In the genomic region with DNA sequence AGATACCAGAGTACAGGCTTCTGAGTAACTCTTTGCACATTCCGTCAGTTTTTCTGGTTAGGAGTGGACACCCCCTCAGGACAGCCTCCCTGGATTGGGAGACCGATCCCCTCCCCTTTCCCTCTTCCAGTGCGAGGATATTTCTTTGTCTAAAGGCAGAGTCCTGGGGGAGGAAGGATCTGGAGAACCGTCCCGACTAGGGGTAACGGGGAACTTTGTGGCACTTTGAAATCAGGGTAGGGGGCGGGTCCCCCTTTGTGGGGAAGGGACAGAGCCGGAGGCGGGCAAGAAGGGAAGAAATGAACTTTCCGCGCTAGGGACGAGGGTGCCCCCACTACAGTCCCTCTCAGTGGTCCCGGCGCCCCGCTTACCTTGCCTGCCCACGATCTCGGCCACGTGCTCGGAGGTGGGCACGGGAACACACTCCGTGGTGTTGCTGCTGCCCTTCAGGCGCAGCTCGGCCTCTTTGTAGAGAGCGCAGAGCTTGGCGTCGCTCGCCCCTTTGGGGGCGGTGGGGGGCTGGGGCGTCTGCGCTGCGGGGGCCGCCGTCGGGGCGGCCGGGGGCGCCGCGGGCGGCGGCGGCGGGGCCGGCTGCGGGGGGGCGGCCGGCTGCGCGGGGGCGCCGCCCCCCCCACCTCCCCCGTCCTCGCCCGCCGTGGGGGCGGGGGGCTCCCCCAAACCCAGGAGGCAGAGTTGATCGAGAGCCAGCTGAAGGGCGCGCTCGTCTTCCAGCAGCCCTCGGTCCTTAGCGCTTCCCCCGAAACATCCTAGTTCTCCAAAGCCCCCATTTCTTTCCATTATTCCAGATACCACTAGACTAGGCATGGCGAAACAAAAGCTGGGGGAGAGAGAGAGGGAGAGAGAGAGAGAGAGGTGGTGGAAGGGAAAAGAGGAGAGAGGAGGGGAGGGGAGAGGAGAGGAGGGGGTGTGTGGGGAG, we compare ENCODE assay signal across 8 cellular contexts. TPM values are rescaled to one million over a fixed set of nuclear protein-coding genes. Genes with fewer than 3 reads are reported as not detected.
A peak's percentile ranks its signal among the peaks of the same experiment; 100 is the strongest.
DNase-seq lines count a peak whose midpoint lies in the region; ATAC-seq and TF ChIP-seq lines count a peak whose summit lies in the region.

No MANE protein-coding gene starts in this region.

- POLR2A ChIA-PET in WTC11 (lab: Charles Lee) = interaction anchor here (0.9 to 3.0 kb wide), 6 partner anchors 8 to 103 kb away, joined by 3 to 24 read pairs (median 8); a partner anchor contains a TSS

- CTCF ChIA-PET in WTC11 (lab: Charles Lee) = interaction anchor here (0.8 to 29.6 kb wide), 10 partner anchors 8 to 131 kb away, joined by 3 to 1176 read pairs (median 6); a partner anchor contains a TSS

- no peak overlapping the region for H3K27ac Mint-ChIP-seq in activated T-cell treated with anti-CD3 and anti-CD28 coated beads, Interleukin-2, amount 50 U/mL, for 24 hours
- H3K27ac Mint-ChIP-seq in WTC11 (peak overlapping the region; percentile 75), immature natural killer cell (no peak overlapping the region), type B pancreatic cell (peak overlapping the region; percentile 93)

- H3K27me3 Mint-ChIP-seq in activated T-cell treated with anti-CD3 and anti-CD28 coated beads, Interleukin-2, amount 50 U/mL, for 24 hours = peaks cover 51% of the 10 kb centered on the region
- H3K27me3 Mint-ChIP-seq in WTC11 (ENCODE audit: low read depth) = no peaks in the 10 kb centered on the region
- H3K27me3 Mint-ChIP-seq in immature natural killer cell (ENCODE audit: low read depth in 3 of 3) = peaks cover 5 to 11% (median 11%) of the 10 kb centered on the region in 3 donors
- H3K27me3 Mint-ChIP-seq in type B pancreatic cell = no peaks in the 10 kb centered on the region

- no peaks in the 10 kb centered on the region for H3K36me3 Mint-ChIP-seq in activated T-cell treated with anti-CD3 and anti-CD28 coated beads, Interleukin-2, amount 50 U/mL, for 24 hours (ENCODE audit: low read depth)
- H3K36me3 Mint-ChIP-seq in WTC11 (peaks cover 8% of the 10 kb centered on the region), immature natural killer cell (no peaks in the 10 kb centered on the region), type B pancreatic cell (peaks cover 23% of the 10 kb centered on the region)

- H3K4me3 Mint-ChIP-seq in activated T-cell treated with anti-CD3 and anti-CD28 coated beads, Interleukin-2, amount 50 U/mL, for 24 hours = peak overlapping the region; percentile 66
- H3K4me3 Mint-ChIP-seq in WTC11 (peak overlapping the region; percentile 96), immature natural killer cell (peak overlapping the region; percentile 66 to 81 (median 77)), type B pancreatic cell (peak overlapping the region; percentile 97)

- ATAC-seq in WTC11 (no peak), HG03196 (IDR thresholded peaks at IDR 0.05; ENCODE audit: unreplicated experiment) (no peak)

- DNase-seq in activated T-cell treated with anti-CD3 and anti-CD28 coated beads, Interleukin-2, amount 50 U/mL, for 24 hours = no peak
- no peak for DNase-seq in activated T-cell treated with anti-CD3 and anti-CD28 coated beads for 4 hours
- DNase-seq in WTC11 (ENCODE audit: low spot score) = no peak
- no peak for DNase-seq in immature natural killer cell
- DNase-seq in type B pancreatic cell (ENCODE audit: extremely low spot score, unreplicated experiment) = no peak
- DNase-seq in kidney glomerular epithelial cell (lab: John Stamatoyannopoulos, UW) = no peak
- DNase-seq in SIG-M5 (lab: John Stamatoyannopoulos, UW) = no peak

- TF ChIP-seq CTCF in WTC11 (IDR thresholded peaks at IDR 0.05) = no peak
- TF ChIP-seq CTCF in type B pancreatic cell (conservative IDR thresholded peaks at IDR 0.05) = no peak

- H3K4me1 Mint-ChIP-seq in activated T-cell treated with anti-CD3 and anti-CD28 coated beads, Interleukin-2, amount 50 U/mL, for 24 hours (ENCODE audit: low read depth) = peaks cover 20% of the 10 kb centered on the region
- peaks cover 67% of the 10 kb centered on the region for H3K4me1 Mint-ChIP-seq in WTC11
- peaks cover under 1 to 17% of the 10 kb centered on the region in 2 donors for H3K4me1 Mint-ChIP-seq in immature natural killer cell
- peaks cover 58% of the 10 kb centered on the region for H3K4me1 Mint-ChIP-seq in type B pancreatic cell (ENCODE audit: unreplicated experiment)

- H3K9me3 Mint-ChIP-seq in activated T-cell treated with anti-CD3 and anti-CD28 coated beads, Interleukin-2, amount 50 U/mL, for 24 hours = no peaks in the 10 kb centered on the region
- H3K9me3 Mint-ChIP-seq in WTC11 (no peaks in the 10 kb centered on the region), immature natural killer cell (no peaks in the 10 kb centered on the region), type B pancreatic cell (no peaks in the 10 kb centered on the region)

TF ChIP-seq in WTC11, 78 proteins besides CTCF, POLR2A, EP300 and RAD21 (continues in another document):
- TF ChIP-seq RORB (CRISPR knock-in tag; IDR thresholded peaks at IDR 0.05) (no peak), PRRX2 (CRISPR knock-in tag; IDR thresholded peaks at IDR 0.05) (no peak), TEAD4 (CRISPR knock-in tag; IDR thresholded peaks at IDR 0.05) (no peak), GTF2I (CRISPR knock-in tag; conservative IDR thresholded peaks at IDR 0.05) (no peak), CREB1 (CRISPR knock-in tag; IDR thresholded peaks at IDR 0.05) (no peak), OVOL2 (CRISPR knock-in tag; IDR thresholded peaks at IDR 0.05; ENCODE audit: borderline replicate concordance) (no peak), GABPB1 (CRISPR knock-in tag; IDR thresholded peaks at IDR 0.05) (no peak), TEAD1 (CRISPR knock-in tag; IDR thresholded peaks at IDR 0.05) (no peak), KAT7 (CRISPR knock-in tag; IDR thresholded peaks at IDR 0.05; ENCODE audit: borderline replicate concordance) (0 out of 2 replicates have a peak, but pooled peaks have one; percentile 42)
- TF ChIP-seq, protein P1, sequence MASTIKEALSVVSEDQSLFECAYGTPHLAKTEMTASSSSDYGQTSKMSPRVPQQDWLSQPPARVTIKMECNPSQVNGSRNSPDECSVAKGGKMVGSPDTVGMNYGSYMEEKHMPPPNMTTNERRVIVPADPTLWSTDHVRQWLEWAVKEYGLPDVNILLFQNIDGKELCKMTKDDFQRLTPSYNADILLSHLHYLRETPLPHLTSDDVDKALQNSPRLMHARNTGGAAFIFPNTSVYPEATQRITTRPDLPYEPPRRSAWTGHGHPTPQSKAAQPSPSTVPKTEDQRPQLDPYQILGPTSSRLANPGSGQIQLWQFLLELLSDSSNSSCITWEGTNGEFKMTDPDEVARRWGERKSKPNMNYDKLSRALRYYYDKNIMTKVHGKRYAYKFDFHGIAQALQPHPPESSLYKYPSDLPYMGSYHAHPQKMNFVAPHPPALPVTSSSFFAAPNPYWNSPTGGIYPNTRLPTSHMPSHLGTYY (CRISPR knock-in tag; IDR thresholded peaks at IDR 0.05) = no peak
- TF ChIP-seq, protein P2, sequence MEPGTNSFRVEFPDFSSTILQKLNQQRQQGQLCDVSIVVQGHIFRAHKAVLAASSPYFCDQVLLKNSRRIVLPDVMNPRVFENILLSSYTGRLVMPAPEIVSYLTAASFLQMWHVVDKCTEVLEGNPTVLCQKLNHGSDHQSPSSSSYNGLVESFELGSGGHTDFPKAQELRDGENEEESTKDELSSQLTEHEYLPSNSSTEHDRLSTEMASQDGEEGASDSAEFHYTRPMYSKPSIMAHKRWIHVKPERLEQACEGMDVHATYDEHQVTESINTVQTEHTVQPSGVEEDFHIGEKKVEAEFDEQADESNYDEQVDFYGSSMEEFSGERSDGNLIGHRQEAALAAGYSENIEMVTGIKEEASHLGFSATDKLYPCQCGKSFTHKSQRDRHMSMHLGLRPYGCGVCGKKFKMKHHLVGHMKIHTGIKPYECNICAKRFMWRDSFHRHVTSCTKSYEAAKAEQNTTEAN (CRISPR knock-in tag; IDR thresholded peaks at IDR 0.05) = no peak
- TF ChIP-seq, protein P3, sequence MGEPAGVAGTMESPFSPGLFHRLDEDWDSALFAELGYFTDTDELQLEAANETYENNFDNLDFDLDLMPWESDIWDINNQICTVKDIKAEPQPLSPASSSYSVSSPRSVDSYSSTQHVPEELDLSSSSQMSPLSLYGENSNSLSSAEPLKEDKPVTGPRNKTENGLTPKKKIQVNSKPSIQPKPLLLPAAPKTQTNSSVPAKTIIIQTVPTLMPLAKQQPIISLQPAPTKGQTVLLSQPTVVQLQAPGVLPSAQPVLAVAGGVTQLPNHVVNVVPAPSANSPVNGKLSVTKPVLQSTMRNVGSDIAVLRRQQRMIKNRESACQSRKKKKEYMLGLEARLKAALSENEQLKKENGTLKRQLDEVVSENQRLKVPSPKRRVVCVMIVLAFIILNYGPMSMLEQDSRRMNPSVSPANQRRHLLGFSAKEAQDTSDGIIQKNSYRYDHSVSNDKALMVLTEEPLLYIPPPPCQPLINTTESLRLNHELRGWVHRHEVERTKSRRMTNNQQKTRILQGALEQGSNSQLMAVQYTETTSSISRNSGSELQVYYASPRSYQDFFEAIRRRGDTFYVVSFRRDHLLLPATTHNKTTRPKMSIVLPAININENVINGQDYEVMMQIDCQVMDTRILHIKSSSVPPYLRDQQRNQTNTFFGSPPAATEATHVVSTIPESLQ (CRISPR knock-in tag; IDR thresholded peaks at IDR 0.05) = no peak
- TF ChIP-seq, protein P4, sequence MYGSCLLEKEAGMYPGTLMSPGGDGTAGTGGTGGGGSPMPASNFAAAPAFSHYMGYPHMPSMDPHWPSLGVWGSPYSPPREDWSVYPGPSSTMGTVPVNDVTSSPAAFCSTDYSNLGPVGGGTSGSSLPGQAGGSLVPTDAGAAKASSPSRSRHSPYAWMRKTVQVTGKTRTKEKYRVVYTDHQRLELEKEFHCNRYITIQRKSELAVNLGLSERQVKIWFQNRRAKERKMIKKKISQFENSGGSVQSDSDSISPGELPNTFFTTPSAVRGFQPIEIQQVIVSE (CRISPR knock-in tag; IDR thresholded peaks at IDR 0.05; ENCODE audit: borderline replicate concordance) = no peak

RNA-seq across cellular contexts. Expression of a gene that starts 0.8 kb away (rescaled TPM):
- total RNA-seq in WTC11 (2021) (66.3 to 79.1 TPM (median 70.6 TPM) in 3 replicates), type B pancreatic cell (ENCODE audit: low replicate concordance) (31.0 and 61.9 TPM in 2 replicates)
- polyA plus RNA-seq in immature natural killer cell = not detected

RNA-seq across cellular contexts. Expression of a gene that starts 20.5 kb away (rescaled TPM):
- total RNA-seq in WTC11 (2021) (61.9 to 82.8 TPM (median 82.5 TPM) in 3 replicates), type B pancreatic cell (ENCODE audit: low replicate concordance) (97.9 and 294 TPM in 2 replicates)
- polyA plus RNA-seq in immature natural killer cell = not detected

RNA-seq across cellular contexts. Expression of a gene that starts 26.9 kb away (rescaled TPM):
- total RNA-seq in WTC11 (2021) (62.4 to 75.7 TPM (median 73.8 TPM) in 3 replicates), type B pancreatic cell (ENCODE audit: low replicate concordance) (55.6 and 60.9 TPM in 2 replicates)
- 100 to 1,000 TPM; 144 to 204 (median 160) TPM for polyA plus RNA-seq in immature natural killer cell

RNA-seq across cellular contexts. Expression of a gene that starts 27.8 kb away (rescaled TPM):
- total RNA-seq in WTC11 (2021) (35.0 to 37.3 TPM (median 36.3 TPM) in 3 replicates), type B pancreatic cell (ENCODE audit: low replicate concordance) (40.3 and 54.5 TPM in 2 replicates)
- polyA plus RNA-seq in immature natural killer cell = 10 to 100 TPM in 1 of 3 donors, 1 to 10 TPM in 2; 5.0 to 10.8 (median 7.6) TPM

RNA-seq across cellular contexts. Expression of a gene that starts 33.1 kb away (rescaled TPM):
- total RNA-seq in WTC11 (2021) = 40.7 to 68.8 TPM (median 46.2 TPM) in 3 replicates
- 10 to 100 TPM in 2 of 3 donors, 1 to 10 TPM in 1; 4.4 to 14.0 (median 10.3) TPM for polyA plus RNA-seq in immature natural killer cell
- total RNA-seq in type B pancreatic cell (ENCODE audit: low replicate concordance) = 141 and 400 TPM in 2 replicates

Comparison
In these comparisons a context has a peak if more than half of its experiments do, and no peak if none do; other contexts are left out.
1. H3K27ac Mint-ChIP-seq: peak in WTC11 (single experiment) and type B pancreatic cell (single experiment); none in activated T-cell treated with anti-CD3 and anti-CD28 coated beads, Interleukin-2, amount 50 U/mL, for 24 hours (single experiment) and immature natural killer cell (0 of 6).
2. Peak in every context shown above with its lines, with median percentiles within 50 percentile points of each other: H3K4me3 Mint-ChIP-seq.